ENCODE assay signal across 7 cellular contexts in genomic region chr9:35923927-35924763, GRCh38. TPM values are rescaled to one million over a fixed set of nuclear protein-coding genes. Genes with fewer than 3 reads are reported as not detected.
DNase-seq lines count a peak whose midpoint lies in the region; ATAC-seq and TF ChIP-seq lines count a peak whose summit lies in the region.

No MANE protein-coding gene starts in this region.

- no peaks in the 10 kb centered on the region for H3K27me3 ChIP-seq in heart right ventricle

- intact Hi-C loops in heart right ventricle (cut with DNase I): no loop called here

- H3K4me3 ChIP-seq in WI38 (ENCODE audit: low read depth, low read length) (peak overlapping the region; percentile 22), heart right ventricle (no peak overlapping the region)

- no peak for TF ChIP-seq CTCF in WI38 (IDR thresholded peaks at IDR 0.05; ENCODE audit: low read depth, low read length)
- no peak for TF ChIP-seq CTCF in heart right ventricle (IDR thresholded peaks at IDR 0.05)

- no peaks in the 10 kb centered on the region for H3K9me3 ChIP-seq in heart right ventricle

- H3K36me3 ChIP-seq in heart right ventricle: no peaks in the 10 kb centered on the region

- ATAC-seq in heart right ventricle: peak; percentile 44 to 84 (median 58)
- ATAC-seq in GM18519 (IDR thresholded peaks at IDR 0.05; ENCODE audit: low FRiP score, unreplicated experiment): no peak

- H3K27ac ChIP-seq in heart right ventricle: peak overlapping the region in 9 of 10 donors; percentile 20 to 90 (median 58)

- 65 to 78% methylated on average over 9 of the region's 9 CpGs for WGBS in heart right ventricle, 2 donors

- H3K4me1 ChIP-seq in heart right ventricle: peaks cover 0 to 65% (median 35%) of the 10 kb centered on the region in 9 donors

- DNase-seq in HUDEP-2 (lab: John Stamatoyannopoulos, UW; ENCODE audit: unreplicated experiment in 76 of 76) (peak in 53 of 76 experiments; percentile 6 to 74 (median 40)), heart right ventricle (no peak), NCI-H1930 (lab: John Stamatoyannopoulos, UW) (no peak), SKM-1 treated with dmso at 0.1 percent for 144 hours (lab: John Stamatoyannopoulos, UW; ENCODE audit: unreplicated experiment) (no peak)
- peak; percentile 37 to 38 (median 38) for DNase-seq in stimulated activated CD4-positive, alpha-beta T cell treated with anti-CD3 and anti-CD28 coated beads, Interleukin-12 subunit alpha, Interleukin-12 subunit beta, amount 100 ng/mL, for 48 hours (ENCODE audit: low read depth in 2 of 3, low spot score in 1 of 3)

RNA-seq across cellular contexts. Expression of gene SPAAR, which starts 14.9 kb away (rescaled TPM):
- total RNA-seq in heart right ventricle: 10 to 100 TPM in 2 of 10 donors, 1 to 10 TPM in 8; 2.8 to 14.4 (median 5.0) TPM
- polyA plus RNA-seq in heart right ventricle: 10 to 100 TPM in 1 of 2 donors, 1 to 10 TPM in 1; 7.4 to 20.8 TPM

RNA-seq across cellular contexts. Expression of gene HRCT1, which starts 18.1 kb away (rescaled TPM):
- 1 to 10 TPM; 1.5 to 6.1 (median 2.2) TPM for total RNA-seq in heart right ventricle
- polyA plus RNA-seq in heart right ventricle: 10 to 100 TPM in 1 of 2 donors, 1 to 10 TPM in 1; 7.2 to 13.9 TPM

RNA-seq across cellular contexts. Expression of gene OR2S2, which starts 33.8 kb away (rescaled TPM):
- not detected for total RNA-seq in heart right ventricle
- polyA plus RNA-seq in heart right ventricle: not detected

RNA-seq across cellular contexts. Expression of gene OR13J1, which starts 53.9 kb away (rescaled TPM):
- not detected for total RNA-seq in heart right ventricle
- polyA plus RNA-seq in heart right ventricle: not detected

Comparison
In these comparisons a context has a peak if more than half of its experiments do, and no peak if none do; other contexts are left out.
1. DNase-seq: peak in HUDEP-2 (53 of 76) and stimulated activated CD4-positive, alpha-beta T cell treated with anti-CD3 and anti-CD28 coated beads, Interleukin-12 subunit alpha, Interleukin-12 subunit beta, amount 100 ng/mL, for 48 hours (3 of 3); none in heart right ventricle (0 of 2), NCI-H1930 (0 of 2) and SKM-1 treated with dmso at 0.1 percent for 144 hours (single experiment).